Comparison of ENCODE assay signal across 22 cellular contexts in genomic region chr7:103003004-103003403, GRCh38.
"Had no signal": no experiment of that assay in that cellular context is flagged by ENCODE, and none has a peak within 500 bp of the region (broad histone marks: within the 10 kb centered on the region; RNA-seq: fewer than 3 reads in every experiment).

No MANE protein-coding gene starts in this region.

- H3K27me3 ChIP-seq: esophagus muscularis mucosa, ovary, suprapubic skin, transverse colon, upper lobe of right lung, uterus had no signal

- H3K4me3 ChIP-seq: coronary artery, esophagus muscularis mucosa, lower lobe of right lung, ovary, smooth muscle cell, suprapubic skin, transverse colon, upper lobe of right lung, uterus had no signal

- H3K27ac ChIP-seq: coronary artery, esophagus muscularis mucosa, lower lobe of right lung, ovary, suprapubic skin, transverse colon, upper lobe of right lung, uterus had no signal

- H3K36me3 ChIP-seq: esophagus muscularis mucosa, lower lobe of right lung, ovary, suprapubic skin, transverse colon, upper lobe of right lung, uterus had no signal

- ATAC-seq: left ventricle myocardium superior; lower lobe of right lung; natural killer cell; sciatic nerve; stimulated activated naive CD8-positive, alpha-beta T cell treated with anti-CD3 and anti-CD28 coated beads, Interleukin-15, amount 100 ng/mL, for 72 hours; upper lobe of right lung had no signal

- H3K9me3 ChIP-seq: lower lobe of right lung, ovary, suprapubic skin, upper lobe of right lung had no signal

- H3K4me1 ChIP-seq: esophagus muscularis mucosa, lower lobe of right lung, suprapubic skin, transverse colon, upper lobe of right lung, uterus had no signal

- H3K4me2 ChIP-seq: smooth muscle cell had no signal

- DNase-seq: dermis blood vessel endothelial cell; effector memory CD4-positive, alpha-beta T cell; head of caudate nucleus; left ventricle myocardium superior; lower lobe of right lung; natural killer cell; occipital lobe; ovary; stimulated activated CD4-positive, alpha-beta T cell treated with anti-CD3 and anti-CD28 coated beads, Interleukin-12 subunit alpha, Interleukin-12 subunit beta, amount 100 ng/mL, for 4 hours; stimulated activated CD4-positive, alpha-beta T cell treated with anti-CD3 and anti-CD28 coated beads, Interleukin-1b, Interleukin-23, amount 100 ng/mL, for 48 hours; stimulated activated CD4-positive, alpha-beta T cell treated with anti-CD3 and anti-CD28 coated beads, Interleukin-4, amount 100 ng/mL, for 1 hour; stimulated activated CD8-positive, alpha-beta memory T cell treated with anti-CD3 and anti-CD28 coated beads, Interleukin-4, amount 100 ng/mL, for 48 hours; stimulated activated naive CD4-positive, alpha-beta T cell; stimulated activated naive CD8-positive, alpha-beta T cell treated with anti-CD3 and anti-CD28 coated beads, Interleukin-15, amount 100 ng/mL, for 72 hours; transverse colon; upper lobe of right lung; uterus had no signal
